1 cellular context compared by ENCODE assay signal in genomic region chr2:37244017-37244416, GRCh38.
TF ChIP-seq lines count a peak whose summit lies in the region.

No MANE protein-coding gene starts in this region.

TF ChIP-seq in endothelial cell of umbilical vein, 7 proteins besides CTCF, POLR2A, EP300 and RAD21 (continued from another document):
- TF ChIP-seq MAX (IDR thresholded peaks at IDR 0.05; ENCODE audit: insufficient read depth, insufficient read length) = no peak
